In genomic region chr2:106972782-106973181, GRCh38 we compare ENCODE assay signal across 16 cellular contexts.
DNase-seq lines count a peak whose midpoint lies in the region; ATAC-seq and TF ChIP-seq lines count a peak whose summit lies in the region.
"Had no signal": no experiment of that assay in that cellular context is flagged by ENCODE, and none has a peak within 500 bp of the region (broad histone marks: within the 10 kb centered on the region; RNA-seq: fewer than 3 reads in every experiment).

No MANE protein-coding gene starts in this region.

- H3K4me1 Mint-ChIP-seq in naive thymus-derived CD4-positive, alpha-beta T cell, result no peaks in the 10 kb centered on the region

- H4K8ac ChIP-seq in neuronal stem cell (ENCODE audit: low read depth, low read length), result no peak overlapping the region

- H3K9me3 ChIP-seq in SK-N-SH, result no peaks in the 10 kb centered on the region
- no peaks in the 10 kb centered on the region for H3K9me3 ChIP-seq in hepatocyte (ENCODE audit: low read depth)
- H3K9me3 ChIP-seq in naive thymus-derived CD4-positive, alpha-beta T cell (ENCODE audit: control insufficient read depth in 2 of 3, low read length in 3 of 3), result no peaks in the 10 kb centered on the region
- no peaks in the 10 kb centered on the region for H3K9me3 ChIP-seq in neuronal stem cell (replicated peaks in 1 of 2; ENCODE audit: control insufficient read depth in 2 of 2, insufficient read depth in 1 of 2, low read depth in 1 of 2, low read length in 2 of 2)

- no peak for TF ChIP-seq CTCF in SK-N-SH (IDR thresholded peaks at IDR 0.05)
- TF ChIP-seq CTCF in kidney epithelial cell (IDR thresholded peaks at IDR 0.05; ENCODE audit: insufficient read depth, low read length, poor library complexity, severe bottlenecking), result no peak
- TF ChIP-seq CTCF in hepatocyte (IDR thresholded peaks at IDR 0.05; ENCODE audit: poor library complexity), result no peak

- peaks cover 0 to 5% (median 0%) of the 10 kb centered on the region in 5 donors for H3K27me3 Mint-ChIP-seq in naive thymus-derived CD4-positive, alpha-beta T cell

- intact Hi-C loops in naive thymus-derived CD4-positive, alpha-beta T cell (cut with micrococcal nuclease), result no loop called here

- no peak for TF ChIP-seq RAD21 in SK-N-SH (IDR thresholded peaks at IDR 0.05; ENCODE audit: low read length)

- no peaks in the 10 kb centered on the region for H3K79me1 ChIP-seq in neuronal stem cell (ENCODE audit: low read depth, low read length)

- H2AFZ ChIP-seq in SK-N-SH (ENCODE audit: low read depth), result no peak overlapping the region
- no peak overlapping the region for H2AFZ ChIP-seq in hepatocyte
- H2AFZ ChIP-seq in neuronal stem cell (ENCODE audit: low read length), result no peak overlapping the region

- H3F3A ChIP-seq in SK-N-SH (replicated peaks; ENCODE audit: insufficient read depth), result peaks cover 14% of the 10 kb centered on the region

- H2BK15ac ChIP-seq in neuronal stem cell (ENCODE audit: low read length), result no peak overlapping the region

- H3K36me3 ChIP-seq in SK-N-SH (replicated peaks in 1 of 2; ENCODE audit: control insufficient read depth in 1 of 2, insufficient read depth in 2 of 2, low read length in 1 of 2) (no peaks in the 10 kb centered on the region), kidney epithelial cell (ENCODE audit: control insufficient read depth, insufficient read depth, low read length) (no peaks in the 10 kb centered on the region), hepatocyte (replicated peaks; ENCODE audit: insufficient read depth, low read depth) (no peaks in the 10 kb centered on the region), neuronal stem cell (replicated peaks in 1 of 2; ENCODE audit: control insufficient read depth in 2 of 2, insufficient read depth in 2 of 2, low read length in 2 of 2) (no peaks in the 10 kb centered on the region)
- no peaks in the 10 kb centered on the region for H3K36me3 ChIP-seq in naive thymus-derived CD4-positive, alpha-beta T cell (ENCODE audit: control insufficient read depth in 2 of 3, insufficient read depth in 3 of 3, low read length in 3 of 3)

- H3K4me1 ChIP-seq in SK-N-SH (ENCODE audit: control insufficient read depth in 1 of 2, insufficient read depth in 2 of 2, low read depth in 1 of 2, low read length in 1 of 2), result peaks cover 0 to under 1% of the 10 kb centered on the region in 2 experiments; a peak in 2 of 4 replicates
- H3K4me1 ChIP-seq in hepatocyte (ENCODE audit: insufficient read depth), result no peaks in the 10 kb centered on the region
- no peaks in the 10 kb centered on the region for H3K4me1 ChIP-seq in naive thymus-derived CD4-positive, alpha-beta T cell (ENCODE audit: control insufficient read depth in 2 of 2, insufficient read depth in 2 of 2, low read length in 2 of 2)
- H3K4me1 ChIP-seq in neuronal stem cell (ENCODE audit: control insufficient read depth in 2 of 2, insufficient read depth in 1 of 2, low read depth in 1 of 2, low read length in 2 of 2), result no peaks in the 10 kb centered on the region

- H4K20me1 ChIP-seq in SK-N-SH (ENCODE audit: insufficient read depth) (no peaks in the 10 kb centered on the region), hepatocyte (ENCODE audit: insufficient read depth, poor library complexity, severe bottlenecking) (no peaks in the 10 kb centered on the region)

- no peak for TF ChIP-seq EP300 in SK-N-SH (IDR thresholded peaks at IDR 0.05; ENCODE audit: borderline replicate concordance in 1 of 2, low read depth in 1 of 2, low read length in 1 of 2)

- H3K4ac ChIP-seq in neuronal stem cell (ENCODE audit: low read length), result no peak overlapping the region

- DNase-seq in SK-N-SH (no peak), astrocyte of the hippocampus (ENCODE audit: low read depth, low spot score) (peak; percentile 72), kidney epithelial cell (ENCODE audit: low read depth) (peak; percentile 29), hepatocyte (ENCODE audit: low spot score) (no peak), neuronal stem cell (ENCODE audit: low spot score) (no peak)
- no peak for DNase-seq in naive thymus-derived CD4-positive, alpha-beta T cell
- no peak for DNase-seq in activated naive CD4-positive, alpha-beta T cell treated with anti-CD3 and anti-CD28 coated beads, Interleukin-2, amount 50 U/mL, for 16 hours
- DNase-seq: C1 segment of cervical spinal cord, DMS153, NCI-H1436 treated with DMSO at 0.1 percent for 48 hours, NCI-H2081, NCI-H524 had no signal

- no peak overlapping the region for H3K14ac ChIP-seq in neuronal stem cell (ENCODE audit: low read length)

- no peak overlapping the region for H2BK120ac ChIP-seq in neuronal stem cell (ENCODE audit: low read depth, low read length)

- 73% methylated on average over 2 of the region's 2 CpGs for WGBS in SK-N-SH (ENCODE audit: low lambda C conversion rate)
- 85% methylated on average over 2 of the region's 2 CpGs for WGBS in hepatocyte (ENCODE audit: low lambda C conversion rate, missing lambda C conversion rate)
- WGBS in neuronal stem cell (ENCODE audit: extremely low coverage in 2 of 2, insufficient read length in 2 of 2, insufficient replicate concordance in 1 of 2), 2 donors, result no CpG with 5 or more reads among the region's 2 CpGs

- no peak overlapping the region for H3K4me3 Mint-ChIP-seq in naive thymus-derived CD4-positive, alpha-beta T cell

- H3K27ac ChIP-seq in SK-N-SH (ENCODE audit: low read depth in 2 of 2, low read length in 1 of 2) (no peak overlapping the region), hepatocyte (no peak overlapping the region), neuronal stem cell (replicated peaks; ENCODE audit: low read length) (no peak overlapping the region)
- no peak overlapping the region for H3K27ac ChIP-seq in naive thymus-derived CD4-positive, alpha-beta T cell (ENCODE audit: low read depth, low read length)
- H3K27ac ChIP-seq: 22Rv1 had no signal

- H3K9me3 Mint-ChIP-seq in naive thymus-derived CD4-positive, alpha-beta T cell, result peaks cover 0 to 8% (median 2%) of the 10 kb centered on the region in 11 donors

- H3K4me3 ChIP-seq in SK-N-SH (ENCODE audit: low read depth in 2 of 2, low read length in 1 of 2) (no peak overlapping the region), kidney epithelial cell (ENCODE audit: low read depth, low read length) (no peak overlapping the region), hepatocyte (no peak overlapping the region), neuronal stem cell (ENCODE audit: low read length in 2 of 2) (no peak overlapping the region)
- no peak overlapping the region for H3K4me3 ChIP-seq in naive thymus-derived CD4-positive, alpha-beta T cell (ENCODE audit: low read length)
- H3K4me3 ChIP-seq: GM12878, K562 had no signal

- no peak overlapping the region for H4K91ac ChIP-seq in neuronal stem cell (ENCODE audit: low read depth, low read length, poor library complexity)

- no peak overlapping the region for H3K9ac ChIP-seq in SK-N-SH
- H3K9ac ChIP-seq in neuronal stem cell (ENCODE audit: low read depth, low read length, poor library complexity), result no peak overlapping the region

- no peak overlapping the region for H3K27ac Mint-ChIP-seq in naive thymus-derived CD4-positive, alpha-beta T cell

- no peak overlapping the region for H2BK12ac ChIP-seq in neuronal stem cell (ENCODE audit: low read length)

- CTCF ChIA-PET in SK-N-SH (lab: Yijun Ruan, JAX), result no interaction called here
- CTCF ChIA-PET in naive thymus-derived CD4-positive, alpha-beta T cell (lab: Charles Lee), result no interaction called here

- H3K27me3 ChIP-seq in SK-N-SH (ENCODE audit: insufficient read depth), result no peaks in the 10 kb centered on the region
- no peaks in the 10 kb centered on the region for H3K27me3 ChIP-seq in kidney epithelial cell (ENCODE audit: control insufficient read depth, insufficient read depth, low read length)
- H3K27me3 ChIP-seq in hepatocyte, result no peaks in the 10 kb centered on the region
- H3K27me3 ChIP-seq in naive thymus-derived CD4-positive, alpha-beta T cell (ENCODE audit: control insufficient read depth in 2 of 2, insufficient read depth in 2 of 2, low read length in 2 of 2), result no peaks in the 10 kb centered on the region
- H3K27me3 ChIP-seq in neuronal stem cell (ENCODE audit: control insufficient read depth in 3 of 3, insufficient read depth in 3 of 3, low read depth in 1 of 3, low read length in 3 of 3), result no peaks in the 10 kb centered on the region

- H3K36me3 Mint-ChIP-seq in naive thymus-derived CD4-positive, alpha-beta T cell, result no peaks in the 10 kb centered on the region

- H3K79me2 ChIP-seq in SK-N-SH (ENCODE audit: insufficient read depth) (no peaks in the 10 kb centered on the region), hepatocyte (no peaks in the 10 kb centered on the region)

- ATAC-seq in SK-N-SH treated with all-trans-retinoic acid at 6 μM for 48 hours, result peak; percentile 68
- no peak for ATAC-seq in naive thymus-derived CD4-positive, alpha-beta T cell
- ATAC-seq: GM12878, K562 had no signal

- POLR2A ChIA-PET in SK-N-SH (lab: Yijun Ruan, JAX), result no interaction called here
- POLR2A ChIA-PET in naive thymus-derived CD4-positive, alpha-beta T cell (lab: Charles Lee), result no interaction called here

- H2AK5ac ChIP-seq in neuronal stem cell (ENCODE audit: low read depth, low read length), result no peak overlapping the region

- H3K9me2 ChIP-seq in SK-N-SH (no peaks in the 10 kb centered on the region), hepatocyte (replicated peaks; ENCODE audit: insufficient read depth) (no peaks in the 10 kb centered on the region)

- H3K18ac ChIP-seq in neuronal stem cell (ENCODE audit: low read length), result no peak overlapping the region

- no peak overlapping the region for H2BK5ac ChIP-seq in neuronal stem cell (ENCODE audit: low read length)

- H3K4me2 ChIP-seq in SK-N-SH, result no peak overlapping the region
- H3K4me2 ChIP-seq in hepatocyte, result no peak overlapping the region
- H3K4me2 ChIP-seq in neuronal stem cell (ENCODE audit: insufficient read depth, low read length, poor library complexity, severe bottlenecking), result no peak overlapping the region

- no peak overlapping the region for H3K23ac ChIP-seq in neuronal stem cell (ENCODE audit: low read depth, low read length, poor library complexity)

TF ChIP-seq in SK-N-SH treated with all-trans-retinoic acid at 6 μM for 48 hours, 23 proteins besides CTCF, POLR2A, EP300 and RAD21:
- TF ChIP-seq ZFP3 (CRISPR knock-in tag; IDR thresholded peaks at IDR 0.05), result no peak
- TF ChIP-seq ZNF70 (CRISPR knock-in tag; IDR thresholded peaks at IDR 0.05), result no peak

TF ChIP-seq in SK-N-SH, 30 proteins besides CTCF, POLR2A, EP300 and RAD21 (continues in another document):
- no peak for TF ChIP-seq RXRA (IDR thresholded peaks at IDR 0.05; ENCODE audit: borderline replicate concordance, low read depth)
- no peak for TF ChIP-seq YY1 (IDR thresholded peaks at IDR 0.05; ENCODE audit: low read depth)
- no peak for TF ChIP-seq TEAD4 (IDR thresholded peaks at IDR 0.05; ENCODE audit: borderline replicate concordance, insufficient read depth)
- no peak for TF ChIP-seq IRF3 (IDR thresholded peaks at IDR 0.05; ENCODE audit: low read depth, low read length)

Comparison
In these comparisons a context has a peak if more than half of its experiments do, and no peak if none do; other contexts are left out.
1. DNase-seq: peak in astrocyte of the hippocampus (single experiment) and kidney epithelial cell (single experiment); none in SK-N-SH (single experiment), hepatocyte (single experiment), naive thymus-derived CD4-positive, alpha-beta T cell (0 of 9), neuronal stem cell (single experiment) and activated naive CD4-positive, alpha-beta T cell treated with anti-CD3 and anti-CD28 coated beads, Interleukin-2, amount 50 U/mL, for 16 hours (single experiment).